1 cellular context compared by ENCODE assay signal in genomic region chrX:70046978-70047377, GRCh38.
TF ChIP-seq lines count a peak whose summit lies in the region.

No MANE protein-coding gene starts in this region.

TF ChIP-seq in K562, 482 proteins besides CTCF, POLR2A, EP300 and RAD21:
- TF ChIP-seq TCF3 (CRISPR knock-in tag; IDR thresholded peaks at IDR 0.05) = no peak
- TF ChIP-seq ZNF175 (CRISPR knock-in tag; IDR thresholded peaks at IDR 0.05; ENCODE audit: low read depth) = no peak
- no peak for TF ChIP-seq JUND (IDR thresholded peaks at IDR 0.05; ENCODE audit: borderline replicate concordance, low read depth, low read length)
- TF ChIP-seq JUND (tag; IDR thresholded peaks at IDR 0.05; ENCODE audit: borderline replicate concordance, low read depth, low read length) = no peak
- no peak for TF ChIP-seq PTTG1 (tag; IDR thresholded peaks at IDR 0.05; ENCODE audit: low read depth)
- TF ChIP-seq NFE2 (IDR thresholded peaks at IDR 0.05; ENCODE audit: low read depth) = no peak
- TF ChIP-seq CBX1 (IDR thresholded peaks at IDR 0.05; ENCODE audit: low read depth) = no peak
- TF ChIP-seq KAT7 (CRISPR knock-in tag; IDR thresholded peaks at IDR 0.05; ENCODE audit: borderline replicate concordance) = no peak
- TF ChIP-seq ZNF134 (CRISPR knock-in tag; conservative IDR thresholded peaks at IDR 0.05) = no peak
- TF ChIP-seq CEBPZ (IDR thresholded peaks at IDR 0.05; ENCODE audit: borderline replicate concordance, low read depth, low read length) = no peak
- no peak for TF ChIP-seq CC2D1A (IDR thresholded peaks at IDR 0.05)
- no peak for TF ChIP-seq CEBPG (CRISPR knock-in tag; IDR thresholded peaks at IDR 0.05)
- TF ChIP-seq CEBPG (tag; conservative IDR thresholded peaks at IDR 0.05 in 1 of 2, IDR thresholded peaks at IDR 0.05 in 1 of 2) = no peak
- no peak for TF ChIP-seq NCOA6 (IDR thresholded peaks at IDR 0.05)
- TF ChIP-seq MAFF (IDR thresholded peaks at IDR 0.05; ENCODE audit: low read length) = peak; percentile 46
- peak; percentile 56; the same call in 1 of the 2 replicates for TF ChIP-seq C11orf30 (IDR thresholded peaks at IDR 0.05; ENCODE audit: low read depth)
- TF ChIP-seq ZNF586 (CRISPR knock-in tag; conservative IDR thresholded peaks at IDR 0.05) = no peak
- TF ChIP-seq NR3C1 (CRISPR knock-in tag; IDR thresholded peaks at IDR 0.05) = no peak
- peak; percentile 77 for TF ChIP-seq ZNF316 (IDR thresholded peaks at IDR 0.05)
- TF ChIP-seq TCFL5 (CRISPR knock-in tag; conservative IDR thresholded peaks at IDR 0.05) = no peak
- TF ChIP-seq NR2C2 (CRISPR knock-in tag; IDR thresholded peaks at IDR 0.05) = no peak
- no peak for TF ChIP-seq NR2C2 (tag; IDR thresholded peaks at IDR 0.05)
- no peak for TF ChIP-seq NCOA1 (IDR thresholded peaks at IDR 0.05; ENCODE audit: low read depth)
- TF ChIP-seq DEAF1 (CRISPR knock-in tag; IDR thresholded peaks at IDR 0.05) = no peak
- TF ChIP-seq IRF2 (CRISPR knock-in tag; IDR thresholded peaks at IDR 0.05) = no peak
- TF ChIP-seq FOSL1 (tag; conservative IDR thresholded peaks at IDR 0.05) = no peak
- TF ChIP-seq NR2F6 (CRISPR knock-in tag; IDR thresholded peaks at IDR 0.05) = no peak
- TF ChIP-seq ILK (tag; IDR thresholded peaks at IDR 0.05; ENCODE audit: borderline replicate concordance, low read depth) = no peak
- peak; percentile 58; the same call in 1 of the 2 replicates for TF ChIP-seq MAFG (tag; conservative IDR thresholded peaks at IDR 0.05)
- TF ChIP-seq ZNF436 (CRISPR knock-in tag; IDR thresholded peaks at IDR 0.05) = no peak
- no peak for TF ChIP-seq ZFP1 (CRISPR knock-in tag; IDR thresholded peaks at IDR 0.05)
- TF ChIP-seq CCAR2 (IDR thresholded peaks at IDR 0.05; ENCODE audit: low read depth, low read length) = no peak
